21 cellular contexts compared by ENCODE assay signal in the genomic region with DNA sequence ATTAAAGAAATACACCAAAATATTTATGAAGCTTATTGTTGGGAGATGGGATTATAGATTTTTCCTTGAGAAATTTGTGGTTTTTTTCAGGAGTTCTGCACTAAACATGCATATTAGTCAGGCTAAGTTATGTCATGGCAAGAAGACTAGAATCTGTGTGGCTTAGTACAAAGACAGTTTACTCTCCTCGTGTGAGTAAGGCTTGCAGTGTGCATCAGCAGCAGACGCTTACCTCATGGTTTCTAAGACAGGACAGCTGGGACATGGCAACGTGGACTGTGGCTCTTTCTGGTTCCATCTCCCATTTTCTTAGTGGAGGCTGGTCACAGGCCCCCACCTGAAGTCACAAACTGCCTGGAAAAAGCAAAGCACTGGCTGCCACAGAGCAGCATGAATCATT.
"Had no signal": no experiment of that assay in that cellular context is flagged by ENCODE, and none has a peak within 500 bp of the region (broad histone marks: within the 10 kb centered on the region; RNA-seq: fewer than 3 reads in every experiment).

No MANE protein-coding gene starts in this region.

- H3K4me1 Mint-ChIP-seq: naive thymus-derived CD8-positive, alpha-beta T cell had no signal

- H3K27ac ChIP-seq: colonic mucosa, heart right ventricle, left ventricle myocardium inferior, lower lobe of right lung, skin epidermis, stomach, thoracic aorta had no signal

- H3K4me1 ChIP-seq: colonic mucosa, left ventricle myocardium inferior, lower lobe of right lung, stomach had no signal

- H3K27ac Mint-ChIP-seq: naive thymus-derived CD8-positive, alpha-beta T cell had no signal

- H3K36me3 Mint-ChIP-seq: naive thymus-derived CD8-positive, alpha-beta T cell had no signal

- H3K4me3 ChIP-seq: colonic mucosa, heart right ventricle, left ventricle myocardium inferior, lower lobe of right lung, skin epidermis, stomach, thoracic aorta had no signal

- DNase-seq: colonic mucosa; dermis blood vessel endothelial cell; erythroblast; heart right ventricle; hypothalamus; left cardiac atrium; left ventricle myocardium inferior; lower lobe of right lung; mesenchymal stem cell; midbrain; naive thymus-derived CD8-positive, alpha-beta T cell; posterior cingulate gyrus; stimulated activated CD4-positive, alpha-beta T cell treated with anti-CD3 and anti-CD28 coated beads, Interleukin-12 subunit alpha, Interleukin-12 subunit beta, amount 100 ng/mL, for 4 hours; stimulated activated naive CD4-positive, alpha-beta T cell; stomach; substantia nigra; trophoblast cell had no signal

- H3K36me3 ChIP-seq: colonic mucosa, heart right ventricle, left ventricle myocardium inferior, lower lobe of right lung, stomach, thoracic aorta had no signal

- H3K27me3 ChIP-seq: colonic mucosa, stomach had no signal

- H3K4me3 Mint-ChIP-seq: naive thymus-derived CD8-positive, alpha-beta T cell had no signal

- H3K27me3 Mint-ChIP-seq: naive thymus-derived CD8-positive, alpha-beta T cell had no signal

- H3K9me3 ChIP-seq: colonic mucosa, left ventricle myocardium inferior, lower lobe of right lung, thoracic aorta had no signal

- FAIRE-seq: endothelial cell of umbilical vein, islet of Langerhans had no signal
